In the genomic region with DNA sequence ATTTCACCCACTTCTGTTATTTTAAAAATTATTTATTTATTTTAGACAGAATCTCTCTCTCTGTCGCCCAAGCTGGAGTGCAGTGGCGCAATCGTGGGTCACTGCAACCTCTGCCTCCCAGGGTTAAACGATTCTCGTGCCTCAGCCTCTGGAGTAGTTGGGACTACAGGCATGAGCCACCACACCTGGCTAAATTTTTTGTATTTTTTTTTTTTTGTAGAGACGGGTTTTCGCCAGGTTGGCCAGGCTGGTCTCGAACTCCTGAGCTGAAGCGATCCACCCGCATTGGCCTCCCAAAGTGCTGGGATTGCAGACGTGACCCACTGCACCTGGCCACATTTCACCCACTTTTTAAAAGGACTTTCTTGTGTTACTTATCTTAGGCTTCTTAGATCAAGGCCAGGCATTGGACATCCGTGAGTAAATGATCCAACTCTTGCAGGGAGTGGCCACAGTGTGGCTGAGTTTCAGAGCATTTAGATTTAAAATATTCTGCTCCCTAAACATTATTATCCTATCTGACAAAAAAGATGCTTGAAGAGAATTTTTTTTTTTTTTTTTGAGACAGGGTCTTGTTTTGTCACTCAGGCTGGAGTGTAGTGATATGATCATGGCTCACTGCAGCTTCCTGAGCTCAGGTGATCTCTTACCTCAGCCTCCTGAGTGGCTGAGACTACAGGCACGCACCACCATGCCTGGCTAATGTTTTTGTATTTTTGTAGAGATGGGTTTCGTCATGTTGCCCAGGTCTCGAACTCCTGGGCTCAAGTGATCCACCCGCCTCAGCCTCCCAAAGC, we compare ENCODE assay signal across 24 cellular contexts. TPM values are rescaled to one million over a fixed set of nuclear protein-coding genes. Genes with fewer than 3 reads are reported as not detected.
DNase-seq lines count a peak whose midpoint lies in the region; ATAC-seq and TF ChIP-seq lines count a peak whose summit lies in the region.
"Had no signal": no experiment of that assay in that cellular context is flagged by ENCODE, and none has a peak within 500 bp of the region (broad histone marks: within the 10 kb centered on the region; RNA-seq: fewer than 3 reads in every experiment).

No MANE protein-coding gene starts in this region.

- ATAC-seq in memory B cell (ENCODE audit: low read depth) = no peak
- ATAC-seq: GM23338 had no signal

- TF ChIP-seq CTCF in HL-60 (IDR thresholded peaks at IDR 0.05; ENCODE audit: insufficient read depth, low read length) (no peak), chondrocyte (IDR thresholded peaks at IDR 0.05) (no peak), osteocyte (IDR thresholded peaks at IDR 0.05) (no peak)

- H3K27ac Mint-ChIP-seq in chondrocyte (ENCODE audit: unreplicated experiment) (no peak overlapping the region), memory B cell (peak overlapping the region; percentile 87), osteocyte (ENCODE audit: unreplicated experiment) (no peak overlapping the region)
- H3K27ac Mint-ChIP-seq: HFFc6, progenitor cell of endocrine pancreas had no signal

- no peaks in the 10 kb centered on the region for H3K36me3 ChIP-seq in subcutaneous abdominal adipose tissue (ENCODE audit: control insufficient read depth in 5 of 5, insufficient read depth in 5 of 5, low read length in 5 of 5)
- H3K36me3 ChIP-seq: brain microvascular endothelial cell, sigmoid colon, transverse colon had no signal

- H3K36me3 Mint-ChIP-seq in chondrocyte (ENCODE audit: low read depth) = peaks cover 2% of the 10 kb centered on the region
- H3K36me3 Mint-ChIP-seq in memory B cell = peaks cover 31% of the 10 kb centered on the region
- H3K36me3 Mint-ChIP-seq in osteocyte (ENCODE audit: unreplicated experiment) = no peaks in the 10 kb centered on the region

- H3K4me3 Mint-ChIP-seq in chondrocyte (ENCODE audit: unreplicated experiment) (no peak overlapping the region), memory B cell (no peak overlapping the region), osteocyte (ENCODE audit: unreplicated experiment) (no peak overlapping the region)
- H3K4me3 Mint-ChIP-seq: GM23338, HFFc6 had no signal

- H3K27me3 ChIP-seq in HL-60 (ENCODE audit: insufficient read depth, poor library complexity, severe bottlenecking) (no peaks in the 10 kb centered on the region), subcutaneous abdominal adipose tissue (ENCODE audit: control insufficient read depth in 5 of 5, insufficient read depth in 4 of 5, low read length in 5 of 5) (no peaks in the 10 kb centered on the region)
- H3K27me3 ChIP-seq: brain microvascular endothelial cell, sigmoid colon, transverse colon had no signal

- peaks cover 4 to 42% (median 16%) of the 10 kb centered on the region in 5 donors for H3K4me1 ChIP-seq in subcutaneous abdominal adipose tissue (ENCODE audit: control insufficient read depth in 5 of 5, insufficient read depth in 5 of 5, low read length in 5 of 5)
- H3K4me1 ChIP-seq: sigmoid colon, transverse colon had no signal

- H3K9me3 Mint-ChIP-seq in chondrocyte (ENCODE audit: low read depth) = no peaks in the 10 kb centered on the region
- H3K9me3 Mint-ChIP-seq in memory B cell = no peaks in the 10 kb centered on the region
- H3K9me3 Mint-ChIP-seq in osteocyte (ENCODE audit: unreplicated experiment) = no peaks in the 10 kb centered on the region
- H3K9me3 Mint-ChIP-seq: activated T-cell treated with anti-CD3 and anti-CD28 coated beads, Interleukin-2, amount 50 U/mL, for 72 hours; GM23338; HFFc6 had no signal

- H3K4me1 Mint-ChIP-seq in chondrocyte (ENCODE audit: low read depth) (no peaks in the 10 kb centered on the region), memory B cell (peaks cover 41% of the 10 kb centered on the region), osteocyte (ENCODE audit: unreplicated experiment) (no peaks in the 10 kb centered on the region)

- no peak overlapping the region for H3K4me3 ChIP-seq in HL-60 (replicated peaks; ENCODE audit: insufficient read depth, low read length)
- no peak overlapping the region for H3K4me3 ChIP-seq in subcutaneous abdominal adipose tissue (ENCODE audit: low read depth in 1 of 5, low read length in 5 of 5)
- H3K4me3 ChIP-seq: GM23338, sigmoid colon, SK-N-MC, transverse colon had no signal

- peak in 1 of 2 experiments; percentile 44 for DNase-seq in HL-60 (ENCODE audit: low read depth in 1 of 2, low spot score in 1 of 2)
- DNase-seq in chondrocyte (ENCODE audit: low spot score) = peak; percentile 21
- DNase-seq in memory B cell (ENCODE audit: low spot score in 2 of 2) = no peak
- no peak for DNase-seq in activated T-cell treated with anti-CD3 and anti-CD28 coated beads for 4 hours
- DNase-seq in osteocyte (ENCODE audit: extremely low spot score, unreplicated experiment) = no peak
- DNase-seq in SKM-1 treated with dmso at 0.1 percent for 144 hours (lab: John Stamatoyannopoulos, UW; ENCODE audit: unreplicated experiment) = no peak
- no peak for DNase-seq in CD1c-positive myeloid dendritic cell (ENCODE audit: extremely low spot score)
- DNase-seq: activated CD4-positive, alpha-beta T cell treated with anti-CD3 and anti-CD28 coated beads for 48 hours; brain microvascular endothelial cell; effector CD4-positive, alpha-beta T cell; HFFc6; NCI-H146; NCI-H2107; NCI-H446 treated with DMSO at 0.1 percent for 48 hours; NCI-H82; sigmoid colon; transverse colon had no signal

- no peaks in the 10 kb centered on the region for H3K9me3 ChIP-seq in subcutaneous abdominal adipose tissue (ENCODE audit: control insufficient read depth in 5 of 5, low read length in 5 of 5)
- H3K9me3 ChIP-seq: sigmoid colon, transverse colon had no signal

- peak overlapping the region in 2 of 5 donors; percentile 27 to 77 for H3K9ac ChIP-seq in subcutaneous abdominal adipose tissue (ENCODE audit: low read length in 5 of 5)

- H3K27ac ChIP-seq in HL-60 (replicated peaks) (peak overlapping the region; percentile 80), subcutaneous abdominal adipose tissue (ENCODE audit: low read depth, low read length) (peak overlapping the region; percentile 85)
- H3K27ac ChIP-seq: brain microvascular endothelial cell, RWPE1, SK-N-MC had no signal

- H3K27me3 Mint-ChIP-seq in chondrocyte (ENCODE audit: low read depth) (peaks cover 3% of the 10 kb centered on the region), memory B cell (no peaks in the 10 kb centered on the region), osteocyte (ENCODE audit: unreplicated experiment) (peaks cover 15% of the 10 kb centered on the region)

RNA-seq across cellular contexts. Expression of gene SNX10, which starts 14.4 kb away (rescaled TPM):
- total RNA-seq in chondrocyte (0.56 to 1.2 TPM (median 0.62 TPM) in 3 replicates), osteocyte (not detected in 2 replicates)
- total RNA-seq: HFFc6, LHCN-M2 had no signal
